8 cellular contexts compared by ENCODE assay signal in the genomic region with DNA sequence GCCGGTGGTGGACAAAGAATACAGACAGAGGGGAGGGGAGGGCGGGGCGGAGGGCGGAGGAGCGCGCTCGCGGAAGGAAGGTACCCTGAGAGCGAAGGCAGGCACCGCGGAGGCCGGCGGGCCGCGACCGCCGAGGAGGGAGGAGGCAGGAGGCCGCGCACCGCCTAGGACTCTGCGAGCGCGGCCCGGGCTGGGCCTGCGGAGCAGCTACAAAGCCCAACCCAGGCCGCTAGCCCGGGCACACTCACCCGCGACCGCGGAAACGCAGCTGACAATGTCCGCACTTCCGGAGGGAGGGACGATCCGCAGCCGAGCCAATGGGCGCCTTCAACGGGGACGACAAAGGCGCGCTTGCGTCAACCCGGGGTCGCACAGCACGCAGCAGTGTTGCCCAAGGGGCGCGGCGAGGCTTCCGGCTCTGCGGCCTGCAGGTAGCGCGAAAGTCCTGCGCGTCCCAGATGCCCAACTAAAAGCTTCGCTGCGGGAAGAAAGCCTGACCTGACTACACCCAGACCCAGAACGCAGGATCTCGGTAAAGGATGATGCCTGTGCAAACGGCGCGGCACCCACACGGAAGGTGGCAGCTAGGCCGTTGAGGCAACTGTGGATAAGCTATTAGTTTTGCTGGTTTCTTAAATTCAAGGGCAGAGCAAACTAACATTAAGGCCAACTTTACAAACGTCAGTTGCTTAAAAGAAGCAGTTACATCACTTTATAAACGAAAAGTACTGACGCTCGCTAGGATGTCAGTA. TPM values are rescaled to one million over a fixed set of nuclear protein-coding genes. Genes with fewer than 3 reads are reported as not detected.
A peak's percentile ranks its signal among the peaks of the same experiment; 100 is the strongest.
DNase-seq lines count a peak whose midpoint lies in the region; ATAC-seq and TF ChIP-seq lines count a peak whose summit lies in the region.

C18orf32 (minus strand) TSS at position 276 of the 752 bp plus-strand sequence. CDS start 3,486 bp downstream, outside the sequence.

- CTCF ChIA-PET in BJ (lab: Yijun Ruan, JAX): no interaction called here

- peak; percentile 57 for DNase-seq in BJ (ENCODE audit: low read depth)
- peak; percentile 91 for DNase-seq in NCI-H526 treated with DMSO at 0.1 percent for 48 hours (lab: John Stamatoyannopoulos, UW)
- DNase-seq in activated CD4-positive, alpha-beta T cell treated with anti-CD3 and anti-CD28 coated beads, Interleukin-2, amount 10 ng/mL, durations not matched to agents 24 days and 14 days: peak; percentile 98
- peak; percentile 97 for DNase-seq in coronary artery (ENCODE audit: low spot score)
- peak; percentile 97 for DNase-seq in left lobe of liver (ENCODE audit: low spot score)
- DNase-seq in stimulated activated CD4-positive, alpha-beta T cell treated with anti-CD3 and anti-CD28 coated beads, Interleukin-2, amount 100 ng/mL, for 4 hours (ENCODE audit: low read depth): peak; percentile 86

- POLR2A ChIA-PET in BJ (lab: Charles Lee): interaction anchor here (0.5 kb wide), 2 partner anchors 496 to 541 kb away, joined by 4 read pairs; no protein-coding TSS in a partner anchor

- H3K9me3 Mint-ChIP-seq in activated CD4-positive, alpha-beta T cell treated with anti-CD3 and anti-CD28 coated beads, Interleukin-2, amount 10 ng/mL, durations not matched to agents 24 days and 14 days: no peaks in the 10 kb centered on the region

- H3K27me3 ChIP-seq in BJ (ENCODE audit: control insufficient read depth, insufficient read depth, low read length): no peaks in the 10 kb centered on the region

- TF ChIP-seq CTCF in BJ (IDR thresholded peaks at IDR 0.05; ENCODE audit: insufficient read depth, low read depth, low read length): no peak
- no peak for TF ChIP-seq CTCF in coronary artery (IDR thresholded peaks at IDR 0.05)

- peaks cover 42% of the 10 kb centered on the region for H3K4me1 Mint-ChIP-seq in activated CD4-positive, alpha-beta T cell treated with anti-CD3 and anti-CD28 coated beads, Interleukin-2, amount 10 ng/mL, durations not matched to agents 24 days and 14 days

- intact Hi-C loops in activated CD4-positive, alpha-beta T cell treated with anti-CD3 and anti-CD28 coated beads, Interleukin-2, amount 10 ng/mL, durations not matched to agents 24 days and 14 days (cut with micrococcal nuclease): loop anchor here (1.0 to 10.0 kb wide), 3 partner anchors 27 to 800 kb away; partner anchors contain the start of genes CXXC1 and DYM

- H3K4me3 ChIP-seq in BJ (ENCODE audit: low read depth, low read length): peak within 1 kb of the TSS; percentile 85
- H3K4me3 ChIP-seq in coronary artery: peak within 1 kb of the TSS; percentile 87

- peaks cover 70% of the 10 kb centered on the region for H3K36me3 Mint-ChIP-seq in activated CD4-positive, alpha-beta T cell treated with anti-CD3 and anti-CD28 coated beads, Interleukin-2, amount 10 ng/mL, durations not matched to agents 24 days and 14 days (ENCODE audit: low read depth)

- peak within 1 kb of the TSS; percentile 94 for H3K27ac Mint-ChIP-seq in activated CD4-positive, alpha-beta T cell treated with anti-CD3 and anti-CD28 coated beads, Interleukin-2, amount 10 ng/mL, durations not matched to agents 24 days and 14 days

- peak within 1 kb of the TSS; percentile 89 for H3K4me3 Mint-ChIP-seq in activated CD4-positive, alpha-beta T cell treated with anti-CD3 and anti-CD28 coated beads, Interleukin-2, amount 10 ng/mL, durations not matched to agents 24 days and 14 days

- ATAC-seq in GM19324 (IDR thresholded peaks at IDR 0.05; ENCODE audit: low FRiP score, unreplicated experiment): peak; percentile 97
- ATAC-seq in HG03469 (IDR thresholded peaks at IDR 0.05; ENCODE audit: unreplicated experiment): peak; percentile 91
- peak; percentile 96 for ATAC-seq in left lobe of liver

- H3K27me3 Mint-ChIP-seq in activated CD4-positive, alpha-beta T cell treated with anti-CD3 and anti-CD28 coated beads, Interleukin-2, amount 10 ng/mL, durations not matched to agents 24 days and 14 days: no peaks in the 10 kb centered on the region

- H3K27ac ChIP-seq in coronary artery: peak within 1 kb of the TSS; percentile 96

- peaks cover 10% of the 10 kb centered on the region for H3K36me3 ChIP-seq in BJ (ENCODE audit: control insufficient read depth, insufficient read depth, low read length)

RNA-seq across cellular contexts. Expression of gene C18orf32, which starts in this region (rescaled TPM):
- 9.4 and 20.7 TPM in 2 replicates for polyA plus RNA-seq in BJ (2011; rRNA removed)
- polyA minus RNA-seq in BJ (2011; rRNA and poly(A)+ RNA removed): 1.8 TPM in 2 replicates
- 20.4 and 26.1 TPM in 2 replicates for total RNA-seq in activated CD4-positive, alpha-beta T cell treated with anti-CD3 and anti-CD28 coated beads, Interleukin-2, amount 10 ng/mL, durations not matched to agents 24 days and 14 days
- 30.0 TPM for total RNA-seq in left lobe of liver

Comparison
In these comparisons a context has a peak if more than half of its experiments do, and no peak if none do; other contexts are left out.
1. Peak in every context shown above with its lines: DNase-seq, ATAC-seq, H3K4me3 ChIP-seq and H3K27ac ChIP-seq.